In the genomic region with DNA sequence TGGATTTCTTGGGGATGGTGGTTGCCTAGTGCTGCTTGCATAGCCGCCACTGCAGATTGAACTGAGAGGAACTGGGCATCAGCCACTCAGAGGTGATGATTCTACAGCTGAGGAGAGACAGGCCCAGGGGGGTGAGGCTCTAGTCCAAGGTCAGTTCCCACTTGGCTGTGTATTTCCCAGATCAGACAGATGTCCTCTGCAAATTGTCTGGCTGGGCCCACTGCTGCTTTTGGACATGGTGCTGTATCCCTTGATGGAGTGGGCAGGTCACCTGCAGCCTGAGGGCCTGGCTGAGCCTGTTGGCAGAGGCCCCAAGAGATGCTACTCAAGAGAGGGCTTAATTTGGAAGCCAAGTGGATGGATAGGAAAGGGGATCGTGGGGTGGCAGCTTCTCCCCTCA, we compare ENCODE assay signal across 14 cellular contexts.
"Had no signal": no experiment of that assay in that cellular context is flagged by ENCODE, and none has a peak within 500 bp of the region (broad histone marks: within the 10 kb centered on the region; RNA-seq: fewer than 3 reads in every experiment).

No MANE protein-coding gene starts in this region.

- H3K4me3 ChIP-seq: cardiac muscle cell, smooth muscle cell, tibial nerve had no signal

- H3K27ac Mint-ChIP-seq: activated CD8-positive, alpha-beta T cell treated with anti-CD3 and anti-CD28 coated beads, Interleukin-2, amount 10 ng/mL, durations not matched to agents 7 days and 5 days; activated naive CD4-positive, alpha-beta T cell treated with anti-CD3 and anti-CD28 coated beads, Interleukin-2, amount 10 ng/mL, durations not matched to agents 7 days and 5 days; activated T-helper 17 cell treated with anti-CD3 and anti-CD28 coated beads, Interleukin-2, amount 50 U/mL, for 72 hours; naive thymus-derived CD4-positive, alpha-beta T cell; stimulated activated effector memory CD8-positive, alpha-beta T cell treated with anti-CD3 and anti-CD28 coated beads, Interleukin-12 subunit alpha, Interleukin-12 subunit beta, amount 100 ng/mL, for 72 hours had no signal

- H3K9me3 Mint-ChIP-seq: activated naive CD4-positive, alpha-beta T cell treated with anti-CD3 and anti-CD28 coated beads, Interleukin-2, amount 10 ng/mL, durations not matched to agents 7 days and 5 days; activated T-helper 17 cell treated with anti-CD3 and anti-CD28 coated beads, Interleukin-2, amount 50 U/mL, for 72 hours; naive thymus-derived CD4-positive, alpha-beta T cell; stimulated activated effector memory CD8-positive, alpha-beta T cell treated with anti-CD3 and anti-CD28 coated beads, Interleukin-12 subunit alpha, Interleukin-12 subunit beta, amount 100 ng/mL, for 72 hours had no signal

- H3K4me3 Mint-ChIP-seq: activated CD8-positive, alpha-beta T cell treated with anti-CD3 and anti-CD28 coated beads, Interleukin-2, amount 10 ng/mL, durations not matched to agents 7 days and 5 days; activated naive CD4-positive, alpha-beta T cell treated with anti-CD3 and anti-CD28 coated beads, Interleukin-2, amount 10 ng/mL, durations not matched to agents 7 days and 5 days; activated T-helper 17 cell treated with anti-CD3 and anti-CD28 coated beads, Interleukin-2, amount 50 U/mL, for 72 hours; naive thymus-derived CD4-positive, alpha-beta T cell; stimulated activated effector memory CD8-positive, alpha-beta T cell treated with anti-CD3 and anti-CD28 coated beads, Interleukin-12 subunit alpha, Interleukin-12 subunit beta, amount 100 ng/mL, for 72 hours had no signal

- H3K27me3 ChIP-seq: tibial nerve had no signal

- H3K27ac ChIP-seq: cardiac muscle cell, tibial nerve, WERI-Rb-1 had no signal

- H3K36me3 ChIP-seq: cardiac muscle cell, tibial nerve, WERI-Rb-1 had no signal

- DNase-seq: activated CD4-positive, alpha-beta T cell treated with anti-CD3 and anti-CD28 coated beads for 4 hours; activated CD8-positive, alpha-beta T cell treated with anti-CD3 and anti-CD28 coated beads, Interleukin-2, amount 10 ng/mL, durations not matched to agents 7 days and 5 days; activated naive CD4-positive, alpha-beta T cell treated with anti-CD3 and anti-CD28 coated beads, Interleukin-2, amount 10 ng/mL, durations not matched to agents 7 days and 5 days; cortex of kidney; effector CD8-positive, alpha-beta T cell; naive thymus-derived CD4-positive, alpha-beta T cell; posterior cingulate gyrus; T1000; WERI-Rb-1 had no signal

- H3K9me3 ChIP-seq: tibial nerve had no signal

- H3K36me3 Mint-ChIP-seq: activated naive CD4-positive, alpha-beta T cell treated with anti-CD3 and anti-CD28 coated beads, Interleukin-2, amount 10 ng/mL, durations not matched to agents 7 days and 5 days; naive thymus-derived CD4-positive, alpha-beta T cell; stimulated activated effector memory CD8-positive, alpha-beta T cell treated with anti-CD3 and anti-CD28 coated beads, Interleukin-12 subunit alpha, Interleukin-12 subunit beta, amount 100 ng/mL, for 72 hours had no signal

- ATAC-seq: activated CD8-positive, alpha-beta T cell treated with anti-CD3 and anti-CD28 coated beads, Interleukin-2, amount 10 ng/mL, durations not matched to agents 7 days and 5 days; activated T-helper 17 cell treated with anti-CD3 and anti-CD28 coated beads, Interleukin-2, amount 50 U/mL, for 72 hours; naive thymus-derived CD4-positive, alpha-beta T cell; stimulated activated effector memory CD8-positive, alpha-beta T cell treated with anti-CD3 and anti-CD28 coated beads, Interleukin-12 subunit alpha, Interleukin-12 subunit beta, amount 100 ng/mL, for 72 hours had no signal

- H3K4me1 Mint-ChIP-seq: activated naive CD4-positive, alpha-beta T cell treated with anti-CD3 and anti-CD28 coated beads, Interleukin-2, amount 10 ng/mL, durations not matched to agents 7 days and 5 days; activated T-helper 17 cell treated with anti-CD3 and anti-CD28 coated beads, Interleukin-2, amount 50 U/mL, for 72 hours; stimulated activated effector memory CD8-positive, alpha-beta T cell treated with anti-CD3 and anti-CD28 coated beads, Interleukin-12 subunit alpha, Interleukin-12 subunit beta, amount 100 ng/mL, for 72 hours had no signal
